8 cellular contexts compared by ENCODE assay signal in genomic region chr18:9474103-9474982, GRCh38. TPM values are rescaled to one million over a fixed set of nuclear protein-coding genes. Genes with fewer than 3 reads are reported as not detected.
A peak's percentile ranks its signal among the peaks of the same experiment; 100 is the strongest.
DNase-seq lines count a peak whose midpoint lies in the region; ATAC-seq, FAIRE-seq and TF ChIP-seq lines count a peak whose summit lies in the region.

No MANE protein-coding gene starts in this region.

- peaks cover 6% of the 10 kb centered on the region for H3K9me3 Mint-ChIP-seq in activated naive CD4-positive, alpha-beta T cell treated with anti-CD3 and anti-CD28 coated beads for 36 hours

- no peaks in the 10 kb centered on the region for H4K20me1 ChIP-seq in GM12878 (ENCODE audit: control insufficient read depth, insufficient read depth)

- 48% methylated on average over 36 of the region's 37 CpGs for WGBS in GM12878 (ENCODE audit: insufficient coverage, insufficient replicate concordance, low lambda C conversion rate, missing lambda C conversion rate)
- 24 to 29% (median 25%) methylated on average over 37 of the region's 37 CpGs for WGBS in small intestine, 3 donors

- peaks cover 3% of the 10 kb centered on the region for H3K27me3 Mint-ChIP-seq in activated naive CD4-positive, alpha-beta T cell treated with anti-CD3 and anti-CD28 coated beads for 36 hours (ENCODE audit: low read depth)

- H3K27me3 ChIP-seq in GM12878 (replicated peaks in 1 of 2; ENCODE audit: control insufficient read depth in 2 of 2, insufficient read depth in 2 of 2, low read length in 1 of 2) = no peaks in the 10 kb centered on the region; a peak in 1 of 4 replicates
- no peaks in the 10 kb centered on the region for H3K27me3 ChIP-seq in iPS-18a (ENCODE audit: control insufficient read depth, insufficient read depth, low read length)
- no peaks in the 10 kb centered on the region for H3K27me3 ChIP-seq in small intestine (ENCODE audit: control insufficient read depth in 2 of 2, insufficient read depth in 2 of 2, low read length in 2 of 2)

- H3K4me3 Mint-ChIP-seq in activated naive CD4-positive, alpha-beta T cell treated with anti-CD3 and anti-CD28 coated beads for 36 hours = peak overlapping the region; percentile 89

- no peak for DNase-seq in activated naive CD4-positive, alpha-beta T cell treated with anti-CD3 and anti-CD28 coated beads for 36 hours
- no peak for DNase-seq in activated naive CD4-positive, alpha-beta T cell treated with Interleukin-2 at 50 U/mL for 16 hours
- DNase-seq in NCI-H226 (peak; percentile 79), GM12878 (ENCODE audit: low read depth, low spot score) (no peak), small intestine (peak; percentile 91), globus pallidus (ENCODE audit: low spot score) (no peak)

- peaks cover 6% of the 10 kb centered on the region for H3K36me3 Mint-ChIP-seq in activated naive CD4-positive, alpha-beta T cell treated with anti-CD3 and anti-CD28 coated beads for 36 hours (ENCODE audit: low read depth)

- in situ Hi-C loops in GM12878 (cut with MboI) = no loop called here

- peak overlapping the region; percentile 99 for H2AFZ ChIP-seq in GM12878 (ENCODE audit: control insufficient read depth, low read depth, low read length)

- intact Hi-C loops in activated naive CD4-positive, alpha-beta T cell treated with anti-CD3 and anti-CD28 coated beads for 36 hours (cut with micrococcal nuclease) = loop anchor here (2.0 kb wide), 2 partner anchors 380 to 1050 kb away; no protein-coding TSS in a partner anchor
- intact Hi-C loops in GM12878 (cut with micrococcal nuclease; ENCODE audit: unreplicated experiment) = loop anchor here (2.0 to 10.0 kb wide), 2 partner anchors 140 to 230 kb away; partner anchors contain the start of gene TWSG1

- H3K4me3 ChIP-seq in GM12878 (peak overlapping the region; percentile 94), iPS-18a (ENCODE audit: low read length) (peak overlapping the region; percentile 66), small intestine (ENCODE audit: low read depth in 1 of 2, low read length in 2 of 2) (peak overlapping the region; percentile 32 to 43)

- H3K79me2 ChIP-seq in GM12878 (ENCODE audit: control insufficient read depth, insufficient read depth, low read length) = peaks cover 36% of the 10 kb centered on the region

- H3K4me1 Mint-ChIP-seq in activated naive CD4-positive, alpha-beta T cell treated with anti-CD3 and anti-CD28 coated beads for 36 hours (ENCODE audit: low read depth) = peaks cover 26% of the 10 kb centered on the region

- H3K36me3 ChIP-seq in GM12878 (ENCODE audit: control insufficient read depth in 2 of 2, insufficient read depth in 2 of 2, low read length in 1 of 2) (peaks cover 0 to 3% of the 10 kb centered on the region in 2 experiments; a peak in 1 of 4 replicates), iPS-18a (ENCODE audit: control insufficient read depth, low read depth, low read length) (no peaks in the 10 kb centered on the region), small intestine (ENCODE audit: control insufficient read depth in 2 of 2, insufficient read depth in 2 of 2, low read length in 2 of 2) (no peaks in the 10 kb centered on the region)

- RAD21 ChIA-PET in GM12878 (lab: Charles Lee; ENCODE audit: unreplicated experiment) = no interaction called here

- peak in 1 of 3 experiments; percentile 32; a peak in 1 of 6 replicates for TF ChIP-seq CTCF in GM12878 (IDR thresholded peaks at IDR 0.05 in 2 of 3, conservative IDR thresholded peaks at IDR 0.05 in 1 of 3; ENCODE audit: control insufficient read depth in 2 of 3, extremely low read depth in 1 of 3, insufficient read depth in 1 of 3, low read depth in 3 of 3, low read length in 3 of 3)

- no peaks in the 10 kb centered on the region; the same call in 2 of the 3 replicates for H3K9me3 ChIP-seq in GM12878 (replicated peaks; ENCODE audit: control insufficient read depth, insufficient read depth, low read length)
- H3K9me3 ChIP-seq in iPS-18a (ENCODE audit: control insufficient read depth, low read depth, low read length) = no peaks in the 10 kb centered on the region
- no peaks in the 10 kb centered on the region for H3K9me3 ChIP-seq in small intestine (ENCODE audit: control insufficient read depth, low read depth)

- TSS peak; percentile 91 for BruUV-seq in GM12878 (replicated peaks; lab: Mats Ljungman, UMichigan)

- CTCF ChIA-PET in activated naive CD4-positive, alpha-beta T cell treated with anti-CD3 and anti-CD28 coated beads for 36 hours (lab: Charles Lee) = no interaction called here
- CTCF ChIA-PET in GM12878 (lab: Yijun Ruan, JAX) = interaction anchor here (0.8 to 1.6 kb wide), 4 partner anchors 25 to 135 kb away, joined by 3 to 5 read pairs (median 4); no protein-coding TSS in a partner anchor

- no peak for TF ChIP-seq EP300 in GM12878 (IDR thresholded peaks at IDR 0.05; ENCODE audit: borderline replicate concordance in 1 of 2, control insufficient read depth in 1 of 2, low read depth in 2 of 2, low read length in 2 of 2)

- no peak; the same call in 1 of the 3 replicates for ATAC-seq in GM12878
- ATAC-seq in GM21381 (IDR thresholded peaks at IDR 0.05; ENCODE audit: unreplicated experiment) = no peak

- FAIRE-seq in GM12878 (lab: Jason Lieb, UNC) (no peak), small intestine (lab: Jason Lieb, UNC) (no peak)

- no peak for TF ChIP-seq POLR2A in GM12878 (IDR thresholded peaks at IDR 0.05; ENCODE audit: low read depth, low read length)

- SMC1A ChIA-PET in GM12878 (lab: Charles Lee; ENCODE audit: uncharacterized antibody, unreplicated experiment) = interaction anchor here (1.3 to 1.6 kb wide), 2 partner anchors 20 to 43 kb away, joined by 3 read pairs; no protein-coding TSS in a partner anchor

- H3K4me1 ChIP-seq in GM12878 (ENCODE audit: control insufficient read depth, insufficient read depth, low read length) = peaks cover 11% of the 10 kb centered on the region
- peaks cover 11% of the 10 kb centered on the region for H3K4me1 ChIP-seq in iPS-18a (ENCODE audit: control insufficient read depth, low read depth, low read length)
- H3K4me1 ChIP-seq in small intestine (ENCODE audit: control insufficient read depth in 2 of 2, insufficient read depth in 1 of 2, low read depth in 1 of 2, low read length in 1 of 2) = peaks cover 0 to 4% of the 10 kb centered on the region in 2 donors

- peak overlapping the region; percentile 90 for H3K27ac Mint-ChIP-seq in activated naive CD4-positive, alpha-beta T cell treated with anti-CD3 and anti-CD28 coated beads for 36 hours

- no peak for TF ChIP-seq RAD21 in GM12878 (IDR thresholded peaks at IDR 0.05; ENCODE audit: insufficient read depth, low read depth, low read length)

- POLR2A ChIA-PET in GM12878 (lab: Charles Lee) = no interaction called here

- H3K27ac ChIP-seq in GM12878 (ENCODE audit: control insufficient read depth, insufficient read depth) = peak overlapping the region; percentile 83
- no peak overlapping the region for H3K27ac ChIP-seq in iPS-18a (ENCODE audit: low read length)
- peak overlapping the region; percentile 63 to 93 for H3K27ac ChIP-seq in small intestine (ENCODE audit: low read depth in 1 of 2, low read length in 1 of 2)

- peak overlapping the region; percentile 87 for H3K4me2 ChIP-seq in GM12878 (ENCODE audit: control insufficient read depth, insufficient read depth)

- H3K9ac ChIP-seq in GM12878 (ENCODE audit: control insufficient read depth, insufficient read depth, low read length) (peak overlapping the region; percentile 88), iPS-18a (ENCODE audit: low read length) (peak overlapping the region; percentile 60)

TF ChIP-seq in GM12878, 131 proteins besides CTCF, POLR2A, EP300 and RAD21:
- TF ChIP-seq BACH1 (IDR thresholded peaks at IDR 0.05; ENCODE audit: borderline replicate concordance) = peak; percentile 10; the same call in 1 of the 2 replicates
- 0 out of 2 replicates have a peak, but pooled peaks have one; percentile 23 for TF ChIP-seq SMARCA5 (IDR thresholded peaks at IDR 0.05)
- 0 out of 2 replicates have a peak, but pooled peaks have one; percentile 24 for TF ChIP-seq EED (IDR thresholded peaks at IDR 0.05; ENCODE audit: low read depth)
- no peak for TF ChIP-seq E2F8 (IDR thresholded peaks at IDR 0.05; ENCODE audit: low read depth, partially characterized antibody)
TF ChIP-seq in GM12878: peak in this region for 3.

RNA-seq across cellular contexts. Expression of gene RALBP1, which starts 1.0 kb away (rescaled TPM):
- 10 to 100 TPM; 46.9 to 51.1 TPM for total RNA-seq in activated naive CD4-positive, alpha-beta T cell treated with anti-CD3 and anti-CD28 coated beads for 36 hours
- 30.0 and 33.4 TPM in 2 replicates for total RNA-seq in GM12878 (2013; cell fraction: nucleolus; rRNA removed)
- 41.3 and 47.1 TPM in 2 replicates for total RNA-seq in GM12878 (2014; rRNA removed)
- total RNA-seq in GM12878 (2014; rRNA removed; fragmentation: Illumina TruSeq; extraction: Trizol) = 43.8 and 45.6 TPM in 2 replicates
- total RNA-seq in GM12878 (2021) = 46.9 and 50.5 TPM in 2 replicates
- polyA plus RNA-seq in GM12878 (2011; ENCODE audit: low read depth) = 24.5 TPM
- 38.6 and 42.7 TPM in 2 replicates for polyA plus RNA-seq in GM12878 (2011; rRNA removed)
- 33.6 and 45.2 TPM in 2 replicates for polyA plus RNA-seq in GM12878 (2011; cell fraction: cytosol; rRNA removed)
- polyA plus RNA-seq in GM12878 (2011; cell fraction: nucleus; rRNA removed) = 22.0 and 28.0 TPM in 2 replicates
- 31.4 and 42.9 TPM in 2 replicates for polyA plus RNA-seq in GM12878 (2012)
- polyA plus RNA-seq in GM12878 (2014; fragmentation: Illumina TruSeq; extraction: Trizol) = 42.2 and 44.2 TPM in 2 replicates
- 10 to 100 TPM; 11.2 to 17.9 TPM for polyA plus RNA-seq in GM12878 (2014; fragmentation: Nextera tagmentation; extraction: Ambion mirVana)
- polyA plus RNA-seq in GM12878 (2014; rRNA removed) = 39.2 and 44.0 TPM in 2 replicates
- polyA plus RNA-seq in GM12878 (2016; fragmentation: Nextera tagmentation; extraction: Ambion mirVana) = 10 to 100 TPM; 41.1 to 42.5 TPM
- 31.3 and 33.7 TPM in 2 replicates for polyA minus RNA-seq in GM12878 (2011; rRNA and poly(A)+ RNA removed)
- polyA minus RNA-seq in GM12878 (2011; cell fraction: cytosol; rRNA and poly(A)+ RNA removed) = 16.2 and 16.4 TPM in 2 replicates
- polyA minus RNA-seq in GM12878 (2011; cell fraction: nucleus; rRNA and poly(A)+ RNA removed) = 9.7 and 21.0 TPM in 2 replicates
- 10 to 100 TPM; 18.1 to 30.4 (median 19.7) TPM for polyA plus RNA-seq in small intestine

Comparison
In these comparisons a context has a peak if more than half of its experiments do, and no peak if none do; other contexts are left out.
1. DNase-seq: peak in NCI-H226 (single experiment) and small intestine (single experiment); none in activated naive CD4-positive, alpha-beta T cell treated with anti-CD3 and anti-CD28 coated beads for 36 hours (single experiment), activated naive CD4-positive, alpha-beta T cell treated with Interleukin-2 at 50 U/mL for 16 hours (single experiment), GM12878 (single experiment) and globus pallidus (single experiment).
2. H3K4me3 ChIP-seq: peak in every context shown above with its lines; median percentile 94 in GM12878; 66 in iPS-18a; 38 in small intestine.